17 cellular contexts compared by ENCODE assay signal in genomic region chr12:57250956-57251355, GRCh38. TPM values are rescaled to one million over a fixed set of nuclear protein-coding genes. Genes with fewer than 3 reads are reported as not detected.
"Had no signal": no experiment of that assay in that cellular context is flagged by ENCODE, and none has a peak within 500 bp of the region (broad histone marks: within the 10 kb centered on the region; RNA-seq: fewer than 3 reads in every experiment).

TSS of gene STAC3 (minus strand) at chr12:57251187. CDS start at chr12:57249636, 1,551 bp downstream.

- H3K27me3 Mint-ChIP-seq: activated CD4-positive, alpha-beta memory T cell treated with anti-CD3 and anti-CD28 coated beads, Interleukin-2, amount 10 ng/mL, durations not matched to agents 7 days and 5 days; memory B cell; stimulated activated memory B cell treated with anti-CD40 and anti-IgM and Interleukin-4, amounts not matched to agents 10 μg/mL and 1 μg/mL and 100 μg/mL, for 72 hours had no signal

- H3K9me3 ChIP-seq: left ventricle myocardium inferior, tibial artery, uterus had no signal

- DNase-seq: activated CD4-positive, alpha-beta memory T cell treated with anti-CD3 and anti-CD28 coated beads, Interleukin-2, amount 10 ng/mL, durations not matched to agents 7 days and 5 days; activated gamma-delta T cell; activated T-cell treated with anti-CD3 and anti-CD28 coated beads, Interleukin-2, amount 50 U/mL, for 72 hours; brain microvascular endothelial cell; cerebellar nuclear complex; left ventricle myocardium inferior; stimulated activated CD4-positive, alpha-beta T cell treated with anti-CD3 and anti-CD28 coated beads, Interleukin-2, amount 100 ng/mL, for 48 hours; T-helper 17 cell; tibial artery; WERI-Rb-1 had no signal

- H3K4me1 ChIP-seq: left ventricle myocardium inferior, tibial artery, uterus had no signal

- H3K27ac ChIP-seq: brain microvascular endothelial cell, hepatocyte, left ventricle myocardium inferior, tibial artery, uterus, WERI-Rb-1 had no signal

- H3K4me3 Mint-ChIP-seq: activated CD4-positive, alpha-beta memory T cell treated with anti-CD3 and anti-CD28 coated beads, Interleukin-2, amount 10 ng/mL, durations not matched to agents 7 days and 5 days; activated naive CD8-positive, alpha-beta T cell; activated T-cell treated with anti-CD3 and anti-CD28 coated beads, Interleukin-2, amount 50 U/mL, for 72 hours; memory B cell; stimulated activated memory B cell treated with anti-CD40 and anti-IgM and Interleukin-4, amounts not matched to agents 10 μg/mL and 1 μg/mL and 100 μg/mL, for 72 hours; T-helper 17 cell had no signal

- H3K4me3 ChIP-seq: hepatocyte, left ventricle myocardium inferior, tibial artery, uterus had no signal

- ATAC-seq: activated T-cell treated with anti-CD3 and anti-CD28 coated beads, Interleukin-2, amount 50 U/mL, for 72 hours; sciatic nerve; stimulated activated memory B cell treated with anti-CD40 and anti-IgM and Interleukin-4, amounts not matched to agents 10 μg/mL and 1 μg/mL and 100 μg/mL, for 72 hours; T-helper 17 cell had no signal

- H3K27ac Mint-ChIP-seq: activated CD4-positive, alpha-beta memory T cell treated with anti-CD3 and anti-CD28 coated beads, Interleukin-2, amount 10 ng/mL, durations not matched to agents 7 days and 5 days; activated naive CD8-positive, alpha-beta T cell; activated T-cell treated with anti-CD3 and anti-CD28 coated beads, Interleukin-2, amount 50 U/mL, for 72 hours; memory B cell; stimulated activated memory B cell treated with anti-CD40 and anti-IgM and Interleukin-4, amounts not matched to agents 10 μg/mL and 1 μg/mL and 100 μg/mL, for 72 hours; T-helper 17 cell had no signal

- H3K4me2 ChIP-seq: hepatocyte had no signal

- H3K9me3 Mint-ChIP-seq: activated CD4-positive, alpha-beta memory T cell treated with anti-CD3 and anti-CD28 coated beads, Interleukin-2, amount 10 ng/mL, durations not matched to agents 7 days and 5 days; activated T-cell treated with anti-CD3 and anti-CD28 coated beads, Interleukin-2, amount 50 U/mL, for 72 hours; memory B cell; stimulated activated memory B cell treated with anti-CD40 and anti-IgM and Interleukin-4, amounts not matched to agents 10 μg/mL and 1 μg/mL and 100 μg/mL, for 72 hours had no signal

- H3K36me3 ChIP-seq: brain microvascular endothelial cell, uterus had no signal

- H3K27me3 ChIP-seq: brain microvascular endothelial cell, hepatocyte, uterus had no signal

- H2AFZ ChIP-seq: hepatocyte had no signal

RNA-seq across cellular contexts. Expression of gene STAC3, which starts in this region (rescaled TPM):
- total RNA-seq: epithelial cell of proximal tubule had no signal
